13 cellular contexts compared by ENCODE assay signal in genomic region chr10:96257944-96258343, GRCh38. TPM values are rescaled to one million over a fixed set of nuclear protein-coding genes. Genes with fewer than 3 reads are reported as not detected.
DNase-seq lines count a peak whose midpoint lies in the region; ATAC-seq, FAIRE-seq and TF ChIP-seq lines count a peak whose summit lies in the region.
"Had no signal": no experiment of that assay in that cellular context is flagged by ENCODE, and none has a peak within 500 bp of the region (broad histone marks: within the 10 kb centered on the region; RNA-seq: fewer than 3 reads in every experiment).

No MANE protein-coding gene starts in this region.

- no peak for TF ChIP-seq EP300 in esophagus muscularis mucosa (IDR thresholded peaks at IDR 0.05)

- H3K27ac ChIP-seq in pancreas (peak overlapping the region in 3 of 4 donors; percentile 11 to 72 (median 48)), esophagus muscularis mucosa (replicated peaks in 1 of 4) (no peak overlapping the region)

- H3K9me3 Mint-ChIP-seq in mesothelial cell of epicardium, result no peaks in the 10 kb centered on the region
- H3K9me3 Mint-ChIP-seq: activated naive CD8-positive, alpha-beta T cell treated with anti-CD3 and anti-CD28 coated beads, Interleukin-2, amount 10 ng/mL, durations not matched to agents 7 days and 5 days had no signal

- intact Hi-C loops in pancreas (cut with DNase I), result no loop called here
- intact Hi-C loops in esophagus muscularis mucosa (cut with DNase I), result no loop called here

- no peak for TF ChIP-seq CTCF in pancreas (IDR thresholded peaks at IDR 0.05)
- no peak for TF ChIP-seq CTCF in mesothelial cell of epicardium (IDR thresholded peaks at IDR 0.05; ENCODE audit: unreplicated experiment)
- no peak for TF ChIP-seq CTCF in esophagus muscularis mucosa (IDR thresholded peaks at IDR 0.05)

- H3K36me3 ChIP-seq in pancreas (no peaks in the 10 kb centered on the region), esophagus muscularis mucosa (no peaks in the 10 kb centered on the region)

- FAIRE-seq in pancreas (lab: Jason Lieb, UNC), result no peak

- peaks cover 7% of the 10 kb centered on the region for H3K4me1 Mint-ChIP-seq in mesothelial cell of epicardium
- H3K4me1 Mint-ChIP-seq: activated naive CD8-positive, alpha-beta T cell treated with anti-CD3 and anti-CD28 coated beads, Interleukin-2, amount 10 ng/mL, durations not matched to agents 7 days and 5 days had no signal

- no peaks in the 10 kb centered on the region for H3K27me3 Mint-ChIP-seq in mesothelial cell of epicardium (ENCODE audit: low read depth)

- no peak overlapping the region for H3K4me3 ChIP-seq in pancreas
- no peak overlapping the region for H3K4me3 ChIP-seq in esophagus muscularis mucosa

- H3K9me3 ChIP-seq in pancreas (no peaks in the 10 kb centered on the region), esophagus muscularis mucosa (no peaks in the 10 kb centered on the region)

- ATAC-seq in pancreas, result peak; percentile 79 to 91 (median 86)
- ATAC-seq in HG03439 (IDR thresholded peaks at IDR 0.05; ENCODE audit: unreplicated experiment), result no peak

- H3K4me3 Mint-ChIP-seq in mesothelial cell of epicardium, result no peak overlapping the region
- H3K4me3 Mint-ChIP-seq: activated naive CD8-positive, alpha-beta T cell treated with anti-CD3 and anti-CD28 coated beads, Interleukin-2, amount 10 ng/mL, durations not matched to agents 7 days and 5 days had no signal

- DNase-seq in G401 (ENCODE audit: low spot score) (peak; percentile 70), NOMO-1 treated with DMSO at 0.1 percent for 48 hours (lab: John Stamatoyannopoulos, UW; ENCODE audit: unreplicated experiment) (peak; percentile 55), globus pallidus (ENCODE audit: low spot score) (peak; percentile 68), pancreas (peak in 4 of 6 donors; percentile 34 to 59 (median 52)), mesothelial cell of epicardium (ENCODE audit: low spot score in 2 of 2, unreplicated experiment in 2 of 2) (no peak), germinal center (ENCODE audit: low spot score) (no peak), esophagus muscularis mucosa (ENCODE audit: extremely low spot score) (no peak)
- DNase-seq: activated naive CD8-positive, alpha-beta T cell treated with anti-CD3 and anti-CD28 coated beads, Interleukin-2, amount 10 ng/mL, durations not matched to agents 7 days and 5 days; AML-193; NCI-H1417 had no signal

- no peaks in the 10 kb centered on the region for H3K36me3 Mint-ChIP-seq in mesothelial cell of epicardium
- H3K36me3 Mint-ChIP-seq: activated naive CD8-positive, alpha-beta T cell treated with anti-CD3 and anti-CD28 coated beads, Interleukin-2, amount 10 ng/mL, durations not matched to agents 7 days and 5 days had no signal

- 10 to 15% methylated on average over 4 of the region's 4 CpGs for WGBS in pancreas, 2 donors
- 31% methylated on average over 4 of the region's 4 CpGs for WGBS in esophagus muscularis mucosa

- TF ChIP-seq POLR2A in esophagus muscularis mucosa (IDR thresholded peaks at IDR 0.05; ENCODE audit: low read depth), result no peak

- in situ Hi-C loops in G401 (cut with HindIII; ENCODE audit: low sequenced_read_pairs), result no loop called here

- H3K27ac Mint-ChIP-seq in mesothelial cell of epicardium, result no peak overlapping the region
- H3K27ac Mint-ChIP-seq: activated naive CD8-positive, alpha-beta T cell treated with anti-CD3 and anti-CD28 coated beads, Interleukin-2, amount 10 ng/mL, durations not matched to agents 7 days and 5 days had no signal

- no peaks in the 10 kb centered on the region for H3K27me3 ChIP-seq in pancreas
- H3K27me3 ChIP-seq in esophagus muscularis mucosa, result no peaks in the 10 kb centered on the region

- H3K4me1 ChIP-seq in pancreas (peaks cover 0 to 23% (median 4%) of the 10 kb centered on the region in 3 donors), esophagus muscularis mucosa (peaks cover 0 to 8% (median 7%) of the 10 kb centered on the region in 4 donors)

RNA-seq across cellular contexts. Expression of gene BLNK, which starts 13.4 kb away (rescaled TPM):
- total RNA-seq in G401 (2014; rRNA removed; shearing (Covaris generic)), result not detected in 2 replicates
- 10 to 100 TPM in 5 of 6 donors, 1 to 10 TPM in 1; 7.1 to 25.8 (median 12.8) TPM for total RNA-seq in pancreas
- polyA plus RNA-seq in pancreas, result 10 to 100 TPM; 10.4 to 12.9 TPM
- 7.0 to 8.2 TPM (median 7.1 TPM) in 3 replicates for total RNA-seq in mesothelial cell of epicardium
- total RNA-seq in esophagus muscularis mucosa, result 1 to 10 TPM in 2 of 4 donors, under 1 TPM in 2; 0.86 to 5.0 (median 1.1) TPM
- total RNA-seq: Daoy, NCI-H460 had no signal

RNA-seq across cellular contexts. Expression of gene DNTT, which starts 46.3 kb away (rescaled TPM):
- total RNA-seq in G401 (2014; rRNA removed; shearing (Covaris generic)), result not detected in 2 replicates
- total RNA-seq in pancreas, result not detected
- under 1 TPM in 1 of 2 donors, not detected in 1; 0.12 TPM for polyA plus RNA-seq in pancreas
- not detected in 3 replicates for total RNA-seq in mesothelial cell of epicardium
- total RNA-seq in esophagus muscularis mucosa, result not detected
- total RNA-seq: activated naive CD8-positive, alpha-beta T cell treated with anti-CD3 and anti-CD28 coated beads, Interleukin-2, amount 10 ng/mL, durations not matched to agents 7 days and 5 days; Daoy; NCI-H460 had no signal

Comparison
In these comparisons a context has a peak if more than half of its experiments do, and no peak if none do; other contexts are left out.
1. DNase-seq: peak in G401 (single experiment), NOMO-1 treated with DMSO at 0.1 percent for 48 hours (single experiment), globus pallidus (single experiment) and pancreas (4 of 6); none in mesothelial cell of epicardium (0 of 2), germinal center (single experiment) and esophagus muscularis mucosa (single experiment).
2. H3K27ac ChIP-seq: peak in pancreas (3 of 4); none in esophagus muscularis mucosa (0 of 4).